In the genomic region with DNA sequence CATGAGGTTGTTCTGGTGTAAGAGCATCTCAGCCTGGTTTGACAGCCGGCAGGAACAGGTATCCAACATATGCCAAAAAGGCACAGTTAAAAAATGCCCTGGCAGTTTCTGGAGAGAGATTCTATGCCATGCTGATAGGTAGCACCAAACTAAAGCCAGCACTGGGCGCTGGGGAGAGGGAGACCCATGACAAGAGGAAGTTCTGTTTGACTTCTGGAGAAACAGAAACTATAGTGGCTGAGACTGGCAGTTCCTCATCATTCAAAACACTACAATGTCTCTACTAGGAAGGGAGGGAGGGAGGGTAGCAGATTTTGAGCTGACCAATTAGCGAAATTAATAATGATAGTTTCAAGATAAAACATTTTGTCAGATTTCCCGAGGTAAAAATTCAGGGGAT, we compare ENCODE assay signal across 12 cellular contexts.
DNase-seq lines count a peak whose midpoint lies in the region; ATAC-seq, FAIRE-seq and TF ChIP-seq lines count a peak whose summit lies in the region.
"Had no signal": no experiment of that assay in that cellular context is flagged by ENCODE, and none has a peak within 500 bp of the region (broad histone marks: within the 10 kb centered on the region; RNA-seq: fewer than 3 reads in every experiment).

No MANE protein-coding gene starts in this region.

- H3K27ac Mint-ChIP-seq in CD14-positive monocyte, result peak overlapping the region in 2 of 7 donors; percentile 43 to 44

- TF ChIP-seq CTCF in CD14-positive monocyte (IDR thresholded peaks at IDR 0.05) (no peak), coronary artery (IDR thresholded peaks at IDR 0.05) (no peak), PC-9 (conservative IDR thresholded peaks at IDR 0.05) (no peak)

- H3K4me1 Mint-ChIP-seq in CD14-positive monocyte, result peaks cover 6% of the 10 kb centered on the region

- no TSS peak for BruUV-seq in PC-9 (replicated peaks; lab: Mats Ljungman, UMichigan)

- FAIRE-seq in GM19239 (lab: Jason Lieb, UNC), result peak; percentile 77

- intact Hi-C loops in CD14-positive monocyte (cut with micrococcal nuclease) (no loop called here), PC-9 (cut with micrococcal nuclease; ENCODE audit: unreplicated experiment) (loop anchor here (5.0 to 10.0 kb wide), 2 partner anchors 151 to 802 kb away; no protein-coding TSS in a partner anchor)

- no peaks in the 10 kb centered on the region for H3K4me1 ChIP-seq in PC-9 (replicated peaks; ENCODE audit: insufficient read depth)

- CTCF ChIA-PET in PC-9 (lab: Charles Lee), result no interaction called here

- no peak overlapping the region for H3K4me3 Mint-ChIP-seq in CD14-positive monocyte

- H3K9me3 Mint-ChIP-seq in CD14-positive monocyte, result peaks cover 0 to 9% (median 4%) of the 10 kb centered on the region in 7 donors

- no peak overlapping the region for H3K4me2 ChIP-seq in PC-9

- no peaks in the 10 kb centered on the region for H4K20me1 ChIP-seq in PC-9 (ENCODE audit: insufficient read depth)

- no peaks in the 10 kb centered on the region for H3K79me2 ChIP-seq in PC-9 (ENCODE audit: low read depth)

- POLR2A ChIA-PET in PC-9 (lab: Charles Lee; ENCODE audit: unreplicated experiment), result no interaction called here

- H3K9me2 ChIP-seq in PC-9 (ENCODE audit: insufficient read depth), result no peaks in the 10 kb centered on the region

- H3K27ac ChIP-seq in coronary artery, result no peak overlapping the region
- no peak overlapping the region for H3K27ac ChIP-seq in PC-9

- no peaks in the 10 kb centered on the region for H3K36me3 ChIP-seq in PC-9 (ENCODE audit: low read depth)

- peaks cover 0 to 4% (median 0%) of the 10 kb centered on the region in 3 donors for H3K27me3 Mint-ChIP-seq in CD14-positive monocyte (ENCODE audit: low read depth in 3 of 3)

- H3K9me3 ChIP-seq in PC-9 (ENCODE audit: insufficient read depth, low read depth), result no peaks in the 10 kb centered on the region

- no peak overlapping the region for H3K4me3 ChIP-seq in coronary artery
- H3K4me3 ChIP-seq in PC-9, result no peak overlapping the region

- no peaks in the 10 kb centered on the region for H3K36me3 Mint-ChIP-seq in CD14-positive monocyte

- no peaks in the 10 kb centered on the region for H3K27me3 ChIP-seq in PC-9 (ENCODE audit: insufficient read depth, low read depth)

- H3F3A ChIP-seq in PC-9 (ENCODE audit: insufficient read depth, low read depth), result no peaks in the 10 kb centered on the region

- no peak overlapping the region for H2AFZ ChIP-seq in PC-9

- DNase-seq in CD14-positive monocyte (ENCODE audit: low spot score), result peak; percentile 48
- peak; percentile 40 for DNase-seq in GM19239 (ENCODE audit: insufficient read length, low spot score)
- peak; percentile 12 for DNase-seq in NAMALWA (ENCODE audit: low spot score)
- no peak for DNase-seq in coronary artery (ENCODE audit: low spot score)
- no peak for DNase-seq in GF-D8 (lab: John Stamatoyannopoulos, UW)
- DNase-seq in PC-9, result no peak
- no peak for DNase-seq in NCI-H128 (lab: John Stamatoyannopoulos, UW; ENCODE audit: unreplicated experiment)
- DNase-seq: activated CD4-positive, alpha-beta T cell treated with anti-CD3 and anti-CD28 coated beads for 1 hour; foreskin melanocyte; GOT3; NCI-H2171 treated with DMSO at 0.1 percent for 48 hours had no signal

- peak; percentile 99 for ATAC-seq in HG02885 (IDR thresholded peaks at IDR 0.05; ENCODE audit: poor library complexity, unreplicated experiment)

Comparison
In these comparisons a context has a peak if more than half of its experiments do, and no peak if none do; other contexts are left out.
1. DNase-seq: peak in CD14-positive monocyte (single experiment), GM19239 (single experiment) and NAMALWA (single experiment); none in coronary artery (single experiment), GF-D8 (single experiment), PC-9 (0 of 2) and NCI-H128 (single experiment).